30 cellular contexts compared by ENCODE assay signal in the genomic region with DNA sequence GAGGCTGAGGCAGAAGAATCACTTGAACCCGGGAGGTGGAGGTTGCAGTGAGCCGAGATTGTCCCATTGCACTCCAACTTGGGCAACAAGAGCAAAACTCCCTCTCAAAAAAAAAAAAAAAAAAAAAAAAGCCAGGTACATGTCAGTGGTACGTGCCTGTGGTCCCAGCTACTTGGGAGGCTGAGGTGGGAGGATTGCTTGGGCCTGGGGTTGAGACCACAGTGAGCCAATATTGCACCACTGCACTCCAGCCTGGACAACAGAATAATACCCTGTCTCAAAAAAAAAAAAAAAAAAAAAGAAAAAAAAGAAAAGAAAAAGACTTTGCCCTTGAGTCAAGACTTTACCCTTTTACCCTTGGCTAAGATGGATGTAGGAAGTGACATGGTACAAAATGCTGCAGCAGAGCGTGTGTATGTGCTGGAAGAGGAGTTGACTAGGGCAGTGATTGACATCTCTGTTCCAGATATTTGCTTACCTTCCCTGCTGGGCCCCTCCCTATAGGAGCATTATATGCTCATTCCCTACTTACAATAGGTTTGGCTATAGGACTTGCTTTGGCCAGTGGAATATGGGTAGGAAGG.
"Had no signal": no experiment of that assay in that cellular context is flagged by ENCODE, and none has a peak within 500 bp of the region (broad histone marks: within the 10 kb centered on the region; RNA-seq: fewer than 3 reads in every experiment).

No MANE protein-coding gene starts in this region.

- H3K27ac ChIP-seq: brain microvascular endothelial cell, coronary artery, dorsolateral prefrontal cortex had no signal

- H3K4me1 Mint-ChIP-seq: activated CD4-positive, alpha-beta T cell treated with anti-CD3 and anti-CD28 coated beads for 36 hours; activated CD4-positive, alpha-beta T cell treated with anti-CD3 and anti-CD28 coated beads, Interleukin-2, amount 10 ng/mL, durations not matched to agents 24 days and 14 days; activated CD8-positive, alpha-beta memory T cell treated with anti-CD3 and anti-CD28 coated beads, Interleukin-2, amount 10 ng/mL, durations not matched to agents 7 days and 5 days; activated naive CD4-positive, alpha-beta T cell treated with anti-CD3 and anti-CD28 coated beads, Interleukin-2, amount 50 U/mL, for 24 hours; central memory CD8-positive, alpha-beta T cell; endodermal cell had no signal

- H3K4me3 Mint-ChIP-seq: activated CD4-positive, alpha-beta memory T cell treated with anti-CD3 and anti-CD28 coated beads for 36 hours; activated CD4-positive, alpha-beta T cell treated with anti-CD3 and anti-CD28 coated beads for 36 hours; activated CD4-positive, alpha-beta T cell treated with anti-CD3 and anti-CD28 coated beads, Interleukin-2, amount 10 ng/mL, durations not matched to agents 24 days and 14 days; activated CD8-positive, alpha-beta memory T cell treated with anti-CD3 and anti-CD28 coated beads, Interleukin-2, amount 10 ng/mL, durations not matched to agents 7 days and 5 days; activated CD8-positive, alpha-beta T cell treated with anti-CD3 and anti-CD28 coated beads, Interleukin-2, amount 10 ng/mL, durations not matched to agents 7 days and 5 days; activated naive CD4-positive, alpha-beta T cell treated with anti-CD3 and anti-CD28 coated beads for 36 hours; activated naive CD4-positive, alpha-beta T cell treated with anti-CD3 and anti-CD28 coated beads, Interleukin-2, amount 50 U/mL, for 24 hours; activated naive CD8-positive, alpha-beta T cell treated with anti-CD3 and anti-CD28 coated beads, Interleukin-2, amount 10 ng/mL, durations not matched to agents 7 days and 5 days; activated T-helper 1 cell treated with anti-CD3 and anti-CD28 coated beads, Interleukin-12 subunit alpha, Interleukin-12 subunit beta, Interleukin-2, Interleukin-4 antibody, amounts not matched to agents 30 ng/mL and 10 ng/mL and 1 ng/mL, durations not matched to agents 14 hours and 24 hours and 36 hours; central memory CD8-positive, alpha-beta T cell; dendritic cell treated with granulocyte-macrophage colony-stimulating factor and Interleukin-4, amounts not matched to agents 40 ng/mL and 50 ng/mL, for 4 days; endodermal cell; T-helper 17 cell; T-helper 2 cell treated with Interferon-gamma antibody and Interleukin-4, amounts not matched to agents 5 μg/mL and 100 μg/mL, for 36 hours had no signal

- H3K36me3 Mint-ChIP-seq: activated naive CD4-positive, alpha-beta T cell treated with anti-CD3 and anti-CD28 coated beads, Interleukin-2, amount 50 U/mL, for 24 hours had no signal

- H3K4me3 ChIP-seq: coronary artery, dorsolateral prefrontal cortex had no signal

- H3K27ac Mint-ChIP-seq: activated CD4-positive, alpha-beta memory T cell treated with anti-CD3 and anti-CD28 coated beads for 36 hours; activated CD4-positive, alpha-beta T cell treated with anti-CD3 and anti-CD28 coated beads for 36 hours; activated CD4-positive, alpha-beta T cell treated with anti-CD3 and anti-CD28 coated beads, Interleukin-2, amount 10 ng/mL, durations not matched to agents 24 days and 14 days; activated CD8-positive, alpha-beta memory T cell treated with anti-CD3 and anti-CD28 coated beads, Interleukin-2, amount 10 ng/mL, durations not matched to agents 7 days and 5 days; activated CD8-positive, alpha-beta T cell treated with anti-CD3 and anti-CD28 coated beads, Interleukin-2, amount 10 ng/mL, durations not matched to agents 7 days and 5 days; activated naive CD4-positive, alpha-beta T cell treated with anti-CD3 and anti-CD28 coated beads for 36 hours; activated naive CD4-positive, alpha-beta T cell treated with anti-CD3 and anti-CD28 coated beads, Interleukin-2, amount 50 U/mL, for 24 hours; activated naive CD8-positive, alpha-beta T cell treated with anti-CD3 and anti-CD28 coated beads, Interleukin-2, amount 10 ng/mL, durations not matched to agents 7 days and 5 days; activated T-helper 1 cell treated with anti-CD3 and anti-CD28 coated beads, Interleukin-12 subunit alpha, Interleukin-12 subunit beta, Interleukin-2, Interleukin-4 antibody, amounts not matched to agents 30 ng/mL and 10 ng/mL and 1 ng/mL, durations not matched to agents 14 hours and 24 hours and 36 hours; activated T-helper 2 cell treated with anti-CD3 and anti-CD28 coated beads, Interferon-gamma antibody, Interleukin-2, Interleukin-4, amounts not matched to agents 10 μg/mL and 5 μg/mL and 100 μg/mL, durations not matched to agents 14 hours and 24 hours and 36 hours; dendritic cell treated with granulocyte-macrophage colony-stimulating factor and Interleukin-4, amounts not matched to agents 40 ng/mL and 50 ng/mL, for 4 days; endodermal cell; T-helper 17 cell; T-helper 2 cell treated with Interferon-gamma antibody and Interleukin-4, amounts not matched to agents 5 μg/mL and 100 μg/mL, for 36 hours had no signal

- H3K27me3 ChIP-seq: brain microvascular endothelial cell, dorsolateral prefrontal cortex had no signal

- DNase-seq: activated CD4-positive, alpha-beta memory T cell treated with anti-CD3 and anti-CD28 coated beads for 36 hours; activated CD4-positive, alpha-beta T cell treated with anti-CD3 and anti-CD28 coated beads for 36 hours; activated CD4-positive, alpha-beta T cell treated with anti-CD3 and anti-CD28 coated beads, Interleukin-2, amount 10 ng/mL, durations not matched to agents 24 days and 14 days; activated CD4-positive, CD25-positive, alpha-beta regulatory T cell; activated CD4-positive, CD25-positive, alpha-beta regulatory T cell treated with anti-CD3 and anti-CD28 coated beads, Interleukin-2, amount 50 U/mL, for 72 hours; activated CD8-positive, alpha-beta memory T cell treated with anti-CD3 and anti-CD28 coated beads, Interleukin-2, amount 10 ng/mL, durations not matched to agents 7 days and 5 days; activated CD8-positive, alpha-beta memory T cell treated with anti-CD3 and anti-CD28 coated beads, Interleukin-2, amount 50 U/mL, for 4 hours; activated CD8-positive, alpha-beta T cell treated with anti-CD3 and anti-CD28 coated beads, Interleukin-2, amount 10 ng/mL, durations not matched to agents 7 days and 5 days; activated effector memory CD4-positive, alpha-beta T cell treated with anti-CD3 and anti-CD28 coated beads, Interleukin-2, amount 50 U/mL, for 16 hours; activated naive CD4-positive, alpha-beta T cell treated with anti-CD3 and anti-CD28 coated beads for 36 hours; activated naive CD8-positive, alpha-beta T cell treated with anti-CD3 and anti-CD28 coated beads, Interleukin-2, amount 10 ng/mL, durations not matched to agents 7 days and 5 days; activated T-cell treated with anti-CD3 and anti-CD28 coated beads, Interleukin-2, amount 50 U/mL, for 1 hour; activated T-cell treated with anti-CD3 and anti-CD28 coated beads, Interleukin-2, amount 50 U/mL, for 48 hours; amniotic stem cell; anterior cingulate cortex; brain microvascular endothelial cell; dorsolateral prefrontal cortex; effector memory CD4-positive, alpha-beta T cell; endodermal cell; head of caudate nucleus; T-helper 1 cell; T-helper 17 cell had no signal

- H3K9me3 Mint-ChIP-seq: activated CD4-positive, alpha-beta memory T cell treated with anti-CD3 and anti-CD28 coated beads for 36 hours; activated CD4-positive, alpha-beta T cell treated with anti-CD3 and anti-CD28 coated beads, Interleukin-2, amount 10 ng/mL, durations not matched to agents 24 days and 14 days; activated naive CD4-positive, alpha-beta T cell treated with anti-CD3 and anti-CD28 coated beads for 36 hours; activated naive CD4-positive, alpha-beta T cell treated with anti-CD3 and anti-CD28 coated beads, Interleukin-2, amount 50 U/mL, for 24 hours; activated T-helper 1 cell treated with anti-CD3 and anti-CD28 coated beads, Interleukin-12 subunit alpha, Interleukin-12 subunit beta, Interleukin-2, Interleukin-4 antibody, amounts not matched to agents 30 ng/mL and 10 ng/mL and 1 ng/mL, durations not matched to agents 14 hours and 24 hours and 36 hours; activated T-helper 2 cell treated with anti-CD3 and anti-CD28 coated beads, Interferon-gamma antibody, Interleukin-2, Interleukin-4, amounts not matched to agents 10 μg/mL and 5 μg/mL and 100 μg/mL, durations not matched to agents 14 hours and 24 hours and 36 hours; central memory CD8-positive, alpha-beta T cell; dendritic cell treated with granulocyte-macrophage colony-stimulating factor and Interleukin-4, amounts not matched to agents 40 ng/mL and 50 ng/mL, for 4 days; endodermal cell; T-helper 2 cell treated with Interferon-gamma antibody and Interleukin-4, amounts not matched to agents 5 μg/mL and 100 μg/mL, for 36 hours had no signal

- ATAC-seq: activated CD4-positive, alpha-beta T cell treated with anti-CD3 and anti-CD28 coated beads for 36 hours; activated CD8-positive, alpha-beta memory T cell treated with anti-CD3 and anti-CD28 coated beads, Interleukin-2, amount 10 ng/mL, durations not matched to agents 7 days and 5 days; activated CD8-positive, alpha-beta T cell treated with anti-CD3 and anti-CD28 coated beads, Interleukin-2, amount 10 ng/mL, durations not matched to agents 7 days and 5 days; esophagus mucosa; T-helper 17 cell had no signal

- H3K27me3 Mint-ChIP-seq: activated CD4-positive, alpha-beta memory T cell treated with anti-CD3 and anti-CD28 coated beads for 36 hours; activated CD4-positive, alpha-beta T cell treated with anti-CD3 and anti-CD28 coated beads for 36 hours; activated CD4-positive, alpha-beta T cell treated with anti-CD3 and anti-CD28 coated beads, Interleukin-2, amount 10 ng/mL, durations not matched to agents 24 days and 14 days; activated CD8-positive, alpha-beta memory T cell treated with anti-CD3 and anti-CD28 coated beads, Interleukin-2, amount 10 ng/mL, durations not matched to agents 7 days and 5 days; activated naive CD4-positive, alpha-beta T cell treated with anti-CD3 and anti-CD28 coated beads, Interleukin-2, amount 50 U/mL, for 24 hours; activated naive CD8-positive, alpha-beta T cell treated with anti-CD3 and anti-CD28 coated beads, Interleukin-2, amount 10 ng/mL, durations not matched to agents 7 days and 5 days; central memory CD8-positive, alpha-beta T cell; dendritic cell treated with granulocyte-macrophage colony-stimulating factor and Interleukin-4, amounts not matched to agents 40 ng/mL and 50 ng/mL, for 4 days; T-helper 17 cell had no signal
